Comparison of ENCODE assay signal across 19 cellular contexts in the genomic region with DNA sequence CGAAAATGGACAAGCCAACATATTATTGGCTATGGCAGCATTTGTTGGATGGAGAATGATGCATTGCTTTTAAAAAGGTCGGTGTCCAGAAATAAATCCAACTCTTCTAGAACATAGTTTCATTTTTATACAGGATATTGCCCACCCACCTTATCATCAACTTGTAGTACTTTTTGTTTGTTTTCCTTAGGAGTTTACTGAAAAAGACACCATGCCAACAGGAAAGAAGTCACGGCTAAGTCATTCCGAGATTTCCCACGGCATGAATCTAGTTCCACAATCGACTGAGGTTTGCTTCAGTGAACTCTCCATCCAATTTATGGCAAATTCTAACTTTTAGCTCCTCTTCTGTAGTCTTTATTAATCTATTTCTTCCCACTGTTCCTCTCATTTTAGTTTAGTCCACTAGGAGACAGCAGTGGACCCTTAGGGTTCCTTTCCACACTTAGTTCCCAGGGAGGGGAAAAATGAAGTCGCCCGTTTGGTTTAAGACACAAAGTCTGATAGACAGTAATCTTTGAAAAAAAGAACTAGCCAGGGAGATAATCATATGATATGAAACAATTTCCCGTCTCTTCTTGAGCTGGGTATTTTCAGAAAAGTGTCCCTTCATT.
DNase-seq lines count a peak whose midpoint lies in the region; ATAC-seq, FAIRE-seq and TF ChIP-seq lines count a peak whose summit lies in the region.
"Had no signal": no experiment of that assay in that cellular context is flagged by ENCODE, and none has a peak within 500 bp of the region (broad histone marks: within the 10 kb centered on the region; RNA-seq: fewer than 3 reads in every experiment).

No MANE protein-coding gene starts in this region.

- H3K27ac Mint-ChIP-seq in WTC11, result no peak overlapping the region
- H3K27ac Mint-ChIP-seq: T-helper 17 cell had no signal

- in situ Hi-C loops in SK-MEL-5 (cut with HindIII; ENCODE audit: low pct_unique_long_range_greater_than_20kb, low sequenced_read_pairs), result no loop called here

- no peak for FAIRE-seq in RCC 7860 (lab: Jason Lieb, UNC)
- FAIRE-seq: endometrium, HTR-8/SVneo had no signal

- POLR2A ChIA-PET in WTC11 (lab: Charles Lee), result no interaction called here

- H3K27me3 Mint-ChIP-seq in WTC11 (ENCODE audit: low read depth), result no peaks in the 10 kb centered on the region
- H3K27me3 Mint-ChIP-seq: central memory CD8-positive, alpha-beta T cell; naive B cell; T-helper 17 cell had no signal

- DNase-seq in HFF-Myc (ENCODE audit: extremely low read depth, low read depth) (no peak), SK-MEL-5 (ENCODE audit: low read depth, low spot score) (peak; percentile 12), fibroblast of pulmonary artery (ENCODE audit: low read depth) (peak; percentile 71), pulmonary artery endothelial cell (ENCODE audit: low read depth, low spot score) (peak; percentile 49), WTC11 (ENCODE audit: low spot score) (no peak), RCC 7860 (ENCODE audit: low spot score) (no peak), NCI-H524 treated with DMSO at 0.1 percent for 48 hours (lab: John Stamatoyannopoulos, UW) (no peak)
- DNase-seq: naive B cell; NCI-H146; SHP77; stimulated activated CD4-positive, alpha-beta T cell treated with anti-CD3 and anti-CD28 coated beads, Interleukin-12 subunit alpha, Interleukin-12 subunit beta, amount 100 ng/mL, for 4 hours; T-helper 17 cell; thyroid gland had no signal

- TF ChIP-seq CTCF in HFF-Myc (IDR thresholded peaks at IDR 0.05; ENCODE audit: low read depth, low read length, missing control alignments), result peak; percentile 20
- TF ChIP-seq CTCF in fibroblast of pulmonary artery (IDR thresholded peaks at IDR 0.05; ENCODE audit: low read length, missing control alignments), result peak; percentile 39
- no peak for TF ChIP-seq CTCF in WTC11 (IDR thresholded peaks at IDR 0.05)

- no peak overlapping the region for H3K4me3 Mint-ChIP-seq in WTC11
- H3K4me3 Mint-ChIP-seq: central memory CD8-positive, alpha-beta T cell; naive B cell; T-helper 17 cell had no signal

- CTCF ChIA-PET in WTC11 (lab: Charles Lee), result no interaction called here

- no peak for ATAC-seq in WTC11
- ATAC-seq: T-helper 17 cell had no signal

- no peaks in the 10 kb centered on the region for H3K9me3 Mint-ChIP-seq in WTC11
- H3K9me3 Mint-ChIP-seq: central memory CD8-positive, alpha-beta T cell; naive B cell had no signal

- no peaks in the 10 kb centered on the region for H3K36me3 Mint-ChIP-seq in WTC11
- H3K36me3 Mint-ChIP-seq: naive B cell had no signal

- H3K4me1 Mint-ChIP-seq in WTC11, result no peaks in the 10 kb centered on the region
- H3K4me1 Mint-ChIP-seq: central memory CD8-positive, alpha-beta T cell had no signal

- no peak overlapping the region for H3K4me3 ChIP-seq in HFF-Myc (replicated peaks; ENCODE audit: low read depth, low read length)
- no peak overlapping the region for H3K4me3 ChIP-seq in fibroblast of pulmonary artery (replicated peaks; ENCODE audit: low read depth, low read length)
- H3K4me3 ChIP-seq: BLaER1, HAP-1, lung, thyroid gland had no signal

TF ChIP-seq in WTC11, 78 proteins besides CTCF, POLR2A, EP300 and RAD21:
- TF ChIP-seq IRF1 (CRISPR knock-in tag; IDR thresholded peaks at IDR 0.05), result no peak
- no peak for TF ChIP-seq FOXJ3 (CRISPR knock-in tag; IDR thresholded peaks at IDR 0.05; ENCODE audit: borderline replicate concordance)
- no peak for TF ChIP-seq ZNF425 (CRISPR knock-in tag; conservative IDR thresholded peaks at IDR 0.05)
- TF ChIP-seq MYBL2 (CRISPR knock-in tag; IDR thresholded peaks at IDR 0.05), result no peak
- TF ChIP-seq, protein P1, sequence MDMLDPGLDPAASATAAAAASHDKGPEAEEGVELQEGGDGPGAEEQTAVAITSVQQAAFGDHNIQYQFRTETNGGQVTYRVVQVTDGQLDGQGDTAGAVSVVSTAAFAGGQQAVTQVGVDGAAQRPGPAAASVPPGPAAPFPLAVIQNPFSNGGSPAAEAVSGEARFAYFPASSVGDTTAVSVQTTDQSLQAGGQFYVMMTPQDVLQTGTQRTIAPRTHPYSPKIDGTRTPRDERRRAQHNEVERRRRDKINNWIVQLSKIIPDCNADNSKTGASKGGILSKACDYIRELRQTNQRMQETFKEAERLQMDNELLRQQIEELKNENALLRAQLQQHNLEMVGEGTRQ (CRISPR knock-in tag; IDR thresholded peaks at IDR 0.05), result no peak
- TF ChIP-seq PREB (CRISPR knock-in tag; IDR thresholded peaks at IDR 0.05; ENCODE audit: borderline replicate concordance), result no peak
- no peak for TF ChIP-seq ZSCAN18 (CRISPR knock-in tag; IDR thresholded peaks at IDR 0.05)
- TF ChIP-seq OVOL2 (CRISPR knock-in tag; IDR thresholded peaks at IDR 0.05; ENCODE audit: borderline replicate concordance), result no peak
- TF ChIP-seq ZNF219 (CRISPR knock-in tag; IDR thresholded peaks at IDR 0.05; ENCODE audit: borderline replicate concordance), result no peak
- no peak for TF ChIP-seq HMGA2 (CRISPR knock-in tag; IDR thresholded peaks at IDR 0.05)
- no peak for TF ChIP-seq TEAD4 (CRISPR knock-in tag; IDR thresholded peaks at IDR 0.05)
- no peak for TF ChIP-seq GTF2I (CRISPR knock-in tag; conservative IDR thresholded peaks at IDR 0.05)
- TF ChIP-seq ZNF263 (CRISPR knock-in tag; IDR thresholded peaks at IDR 0.05; ENCODE audit: low read depth), result no peak
- TF ChIP-seq ZNF416 (CRISPR knock-in tag; IDR thresholded peaks at IDR 0.05), result no peak
- TF ChIP-seq NFYB (CRISPR knock-in tag; conservative IDR thresholded peaks at IDR 0.05; ENCODE audit: low read depth), result no peak
- no peak for TF ChIP-seq SP1 (CRISPR knock-in tag; conservative IDR thresholded peaks at IDR 0.05)
TF ChIP-seq in WTC11: peak in this region for 0.

Comparison
In these comparisons a context has a peak if more than half of its experiments do, and no peak if none do; other contexts are left out.
1. DNase-seq: peak in SK-MEL-5 (single experiment), fibroblast of pulmonary artery (single experiment) and pulmonary artery endothelial cell (single experiment); none in HFF-Myc (single experiment), WTC11 (single experiment), RCC 7860 (single experiment) and NCI-H524 treated with DMSO at 0.1 percent for 48 hours (single experiment).